Comparison of ENCODE assay signal across 10 cellular contexts in genomic region chr10:44030132-44030531, GRCh38.
DNase-seq lines count a peak whose midpoint lies in the region; ATAC-seq, FAIRE-seq and TF ChIP-seq lines count a peak whose summit lies in the region.
"Had no signal": no experiment of that assay in that cellular context is flagged by ENCODE, and none has a peak within 500 bp of the region (broad histone marks: within the 10 kb centered on the region; RNA-seq: fewer than 3 reads in every experiment).

No MANE protein-coding gene starts in this region.

- H3K4me3 Mint-ChIP-seq in activated naive CD4-positive, alpha-beta T cell treated with anti-CD3 and anti-CD28 coated beads, Interleukin-2, amount 10 ng/mL, durations not matched to agents 7 days and 5 days, result no peak overlapping the region
- H3K4me3 Mint-ChIP-seq: CD4-positive, CD25-positive, alpha-beta regulatory T cell; T-helper 1 cell treated with Interleukin-12 subunit alpha and Interleukin-12 subunit beta and Interleukin-4 antibody, amounts not matched to agents 30 μg/mL and 1 μg/mL, for 36 hours had no signal

- H3K9ac ChIP-seq in HepG2 (ENCODE audit: insufficient read depth, low read depth, low read length), result no peak overlapping the region

- H3K9me3 ChIP-seq in HepG2 (ENCODE audit: low read length) (no peaks in the 10 kb centered on the region), right lobe of liver (no peaks in the 10 kb centered on the region), tibial artery (no peaks in the 10 kb centered on the region), gastrocnemius medialis (no peaks in the 10 kb centered on the region)

- no peaks in the 10 kb centered on the region for H3K79me2 ChIP-seq in HepG2 (ENCODE audit: insufficient read depth, low read length)

- H2AFZ ChIP-seq in HepG2 (ENCODE audit: low read length), result no peak overlapping the region

- BruUV-seq in HepG2 (replicated peaks; lab: Mats Ljungman, UMichigan), result no TSS peak

- H3K9me3 Mint-ChIP-seq in activated naive CD4-positive, alpha-beta T cell treated with anti-CD3 and anti-CD28 coated beads, Interleukin-2, amount 10 ng/mL, durations not matched to agents 7 days and 5 days, result no peaks in the 10 kb centered on the region
- H3K9me3 Mint-ChIP-seq: CD4-positive, CD25-positive, alpha-beta regulatory T cell; T-helper 1 cell treated with Interleukin-12 subunit alpha and Interleukin-12 subunit beta and Interleukin-4 antibody, amounts not matched to agents 30 μg/mL and 1 μg/mL, for 36 hours had no signal

- no peak for ATAC-seq in HepG2
- no peak for ATAC-seq in right lobe of liver
- ATAC-seq in HG03159 (IDR thresholded peaks at IDR 0.05; ENCODE audit: unreplicated experiment), result peak; percentile 91
- no peak for ATAC-seq in HG02840 (IDR thresholded peaks at IDR 0.05; ENCODE audit: low FRiP score, unreplicated experiment)
- ATAC-seq in gastrocnemius medialis, result no peak

- no peak for FAIRE-seq in HepG2 (lab: Jason Lieb, UNC)

- H3K4me1 ChIP-seq in HepG2 (ENCODE audit: insufficient read depth, low read length) (peaks cover 8% of the 10 kb centered on the region; the same call in 1 of the 2 replicates), right lobe of liver (no peaks in the 10 kb centered on the region), tibial artery (peaks cover 4 to 36% (median 19%) of the 10 kb centered on the region in 4 donors), gastrocnemius medialis (no peaks in the 10 kb centered on the region)

- H3K36me3 ChIP-seq in HepG2 (replicated peaks in 1 of 2; ENCODE audit: control insufficient read depth in 1 of 2, insufficient read depth in 2 of 2, low read length in 2 of 2), result no peaks in the 10 kb centered on the region
- H3K36me3 ChIP-seq in right lobe of liver, result no peaks in the 10 kb centered on the region
- H3K36me3 ChIP-seq in tibial artery, result no peaks in the 10 kb centered on the region
- no peaks in the 10 kb centered on the region for H3K36me3 ChIP-seq in gastrocnemius medialis

- POLR2A ChIA-PET in HepG2 (lab: Yijun Ruan, JAX), result no interaction called here

- no peak overlapping the region for H3K4me2 ChIP-seq in HepG2 (ENCODE audit: low read depth, low read length)

- WGBS in HepG2 (ENCODE audit: low lambda C conversion rate), result 57% methylated on average over 2 of the region's 4 CpGs
- WGBS in right lobe of liver (ENCODE audit: insufficient coverage, low coverage, low lambda C conversion rate, missing lambda C conversion rate), result no CpG with 5 or more reads among the region's 4 CpGs

- CTCF ChIA-PET in HepG2 (lab: Yijun Ruan, JAX; ENCODE audit: low intra/inter-chr PET ratio, low total read pairs), result no interaction called here
- CTCF ChIA-PET in activated naive CD4-positive, alpha-beta T cell treated with anti-CD3 and anti-CD28 coated beads, Interleukin-2, amount 10 ng/mL, durations not matched to agents 7 days and 5 days (lab: Charles Lee), result interaction anchor here (0.7 to 2.5 kb wide), 6 partner anchors 122 to 361 kb away, joined by 3 to 30 read pairs (median 6); no protein-coding TSS in a partner anchor

- peaks cover 2% of the 10 kb centered on the region for H3K4me1 Mint-ChIP-seq in activated naive CD4-positive, alpha-beta T cell treated with anti-CD3 and anti-CD28 coated beads, Interleukin-2, amount 10 ng/mL, durations not matched to agents 7 days and 5 days
- H3K4me1 Mint-ChIP-seq: CD4-positive, CD25-positive, alpha-beta regulatory T cell had no signal

- H3K27me3 Mint-ChIP-seq in activated naive CD4-positive, alpha-beta T cell treated with anti-CD3 and anti-CD28 coated beads, Interleukin-2, amount 10 ng/mL, durations not matched to agents 7 days and 5 days, result peaks cover 17% of the 10 kb centered on the region
- H3K27me3 Mint-ChIP-seq: CD4-positive, CD25-positive, alpha-beta regulatory T cell had no signal

- TF ChIP-seq CTCF in HepG2 (CRISPR knock-in tag; IDR thresholded peaks at IDR 0.05), result peak; percentile 15; the same call in 1 of the 2 replicates
- no peak for TF ChIP-seq CTCF in right lobe of liver (IDR thresholded peaks at IDR 0.05)
- TF ChIP-seq CTCF in tibial artery (IDR thresholded peaks at IDR 0.05), result no peak
- no peak for TF ChIP-seq CTCF in gastrocnemius medialis (IDR thresholded peaks at IDR 0.05 in 4 of 5, conservative IDR thresholded peaks at IDR 0.05 in 1 of 5)

- H3K27me3 ChIP-seq in HepG2 (ENCODE audit: control insufficient read depth in 1 of 2, insufficient read depth in 2 of 2, low read length in 2 of 2) (peaks cover 0 to 6% of the 10 kb centered on the region in 2 experiments; a peak in 2 of 5 replicates), right lobe of liver (no peaks in the 10 kb centered on the region), tibial artery (no peaks in the 10 kb centered on the region), gastrocnemius medialis (no peaks in the 10 kb centered on the region)

- no peak for TF ChIP-seq RAD21 in HepG2 (CRISPR knock-in tag; IDR thresholded peaks at IDR 0.05)

- no peak for TF ChIP-seq POLR2A in HepG2 (IDR thresholded peaks at IDR 0.05; ENCODE audit: insufficient read depth in 1 of 2, low read depth in 2 of 2, low read length in 2 of 2)
- no peak for TF ChIP-seq POLR2A in right lobe of liver (IDR thresholded peaks at IDR 0.05)
- no peak for TF ChIP-seq POLR2A in gastrocnemius medialis (IDR thresholded peaks at IDR 0.05)

- no peak overlapping the region for H3K27ac Mint-ChIP-seq in activated naive CD4-positive, alpha-beta T cell treated with anti-CD3 and anti-CD28 coated beads, Interleukin-2, amount 10 ng/mL, durations not matched to agents 7 days and 5 days
- H3K27ac Mint-ChIP-seq: CD4-positive, CD25-positive, alpha-beta regulatory T cell; T-helper 1 cell treated with Interleukin-12 subunit alpha and Interleukin-12 subunit beta and Interleukin-4 antibody, amounts not matched to agents 30 μg/mL and 1 μg/mL, for 36 hours had no signal

- in situ Hi-C loops in HepG2 (cut with HindIII; ENCODE audit: extremely low pct_ligation_motif_present, low pct_unique_long_range_greater_than_20kb), result no loop called here
- in situ Hi-C loops in gastrocnemius medialis (cut with MboI; ENCODE audit: low sequenced_read_pairs in 4 of 4), result loop anchor here in 1 of 4 donors (25.0 kb wide), 1 partner anchor 343 kb away; no protein-coding TSS in a partner anchor

- intact Hi-C loops in HepG2 (cut with micrococcal nuclease; ENCODE audit: unreplicated experiment), result no loop called here
- intact Hi-C loops in right lobe of liver (cut with DNase I), result no loop called here
- intact Hi-C loops in tibial artery (cut with DNase I; ENCODE audit: low total_unique reads), result no loop called here
- intact Hi-C loops in gastrocnemius medialis (cut with DNase I; ENCODE audit: low total_unique reads), result no loop called here

- no peaks in the 10 kb centered on the region for H4K20me1 ChIP-seq in HepG2 (ENCODE audit: insufficient read depth, low read length)

- H3K4me3 ChIP-seq in HepG2 (replicated peaks in 1 of 3; ENCODE audit: insufficient read depth in 1 of 3, low read depth in 2 of 3, low read length in 3 of 3), result no peak overlapping the region
- H3K4me3 ChIP-seq in right lobe of liver, result no peak overlapping the region
- no peak overlapping the region for H3K4me3 ChIP-seq in tibial artery
- no peak overlapping the region for H3K4me3 ChIP-seq in gastrocnemius medialis

- no peaks in the 10 kb centered on the region for H3K36me3 Mint-ChIP-seq in activated naive CD4-positive, alpha-beta T cell treated with anti-CD3 and anti-CD28 coated beads, Interleukin-2, amount 10 ng/mL, durations not matched to agents 7 days and 5 days
- H3K36me3 Mint-ChIP-seq: CD4-positive, CD25-positive, alpha-beta regulatory T cell had no signal

- H3K27ac ChIP-seq in HepG2 (ENCODE audit: extremely low read length, insufficient read depth, low read length), result no peak overlapping the region
- H3K27ac ChIP-seq in right lobe of liver, result no peak overlapping the region
- H3K27ac ChIP-seq in tibial artery, result peak overlapping the region; percentile 58 to 65
- H3K27ac ChIP-seq in gastrocnemius medialis, result peak overlapping the region in 1 of 4 donors; percentile 22

- no peak for TF ChIP-seq EP300 in HepG2 (IDR thresholded peaks at IDR 0.05; ENCODE audit: low read depth in 2 of 2, low read length in 2 of 2)
- no peak for TF ChIP-seq EP300 in HepG2 (CRISPR knock-in tag; IDR thresholded peaks at IDR 0.05; ENCODE audit: borderline replicate concordance)

- DNase-seq in HepG2 (ENCODE audit: low spot score) (no peak), right lobe of liver (no peak), tibial artery (no peak), DMS153 treated with DMSO at 0.1 percent for 48 hours (lab: John Stamatoyannopoulos, UW; ENCODE audit: unreplicated experiment) (no peak), gastrocnemius medialis (no peak)
- DNase-seq in activated naive CD4-positive, alpha-beta T cell treated with anti-CD3 and anti-CD28 coated beads, Interleukin-2, amount 10 ng/mL, durations not matched to agents 7 days and 5 days, result peak; percentile 52

TF ChIP-seq in HepG2, 621 proteins besides CTCF, POLR2A, EP300 and RAD21:
- no peak for TF ChIP-seq FOXC1 (CRISPR knock-in tag; IDR thresholded peaks at IDR 0.05; ENCODE audit: borderline replicate concordance)
- no peak for TF ChIP-seq ZNF557 (CRISPR knock-in tag; IDR thresholded peaks at IDR 0.05)
- no peak for TF ChIP-seq ZNF790 (CRISPR knock-in tag; IDR thresholded peaks at IDR 0.05; ENCODE audit: borderline replicate concordance)
- peak; percentile 22; the same call in 1 of the 2 replicates for TF ChIP-seq STAG1 (CRISPR knock-in tag; IDR thresholded peaks at IDR 0.05)
- no peak for TF ChIP-seq KLF12 (CRISPR knock-in tag; IDR thresholded peaks at IDR 0.05; ENCODE audit: borderline replicate concordance)
- TF ChIP-seq NBN (conservative IDR thresholded peaks at IDR 0.05), result no peak

Comparison
In these comparisons a context has a peak if more than half of its experiments do, and no peak if none do; other contexts are left out.
1. H3K27ac ChIP-seq: peak in tibial artery (2 of 2); none in HepG2 (single experiment) and right lobe of liver (0 of 3).